5 cellular contexts compared by ENCODE assay signal in the genomic region with DNA sequence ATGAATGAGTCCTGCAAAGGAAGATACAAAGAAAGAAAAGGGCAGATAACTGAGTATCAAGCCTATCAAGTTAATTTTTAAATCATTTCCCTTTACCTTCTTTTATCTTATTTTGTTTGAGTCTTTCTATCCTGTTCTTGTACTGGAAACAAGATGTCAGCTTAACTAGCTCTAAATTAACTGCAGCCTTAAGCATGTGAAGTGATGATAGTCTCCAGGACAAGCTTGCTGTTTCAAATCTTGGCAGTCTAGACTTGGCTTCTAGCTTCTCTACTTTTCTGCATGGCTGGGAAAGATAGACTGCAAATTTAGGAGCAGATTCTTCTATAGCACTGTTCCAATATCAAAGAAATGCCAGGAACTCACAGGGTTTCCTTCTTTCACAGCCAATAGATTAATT.
"Had no signal": no experiment of that assay in that cellular context is flagged by ENCODE, and none has a peak within 500 bp of the region (broad histone marks: within the 10 kb centered on the region; RNA-seq: fewer than 3 reads in every experiment).

No MANE protein-coding gene starts in this region.

- DNase-seq: IMR-90, KBM-7, KG1 had no signal

- ATAC-seq: HepG2, K562 had no signal
